Comparison of ENCODE assay signal across 2 cellular contexts in genomic region chr20:50901301-50901700, GRCh38.
TF ChIP-seq lines count a peak whose summit lies in the region.

No MANE protein-coding gene starts in this region.

TF ChIP-seq in HepG2, 621 proteins besides CTCF, POLR2A, EP300 and RAD21:
- TF ChIP-seq CREB1 (IDR thresholded peaks at IDR 0.05): peak; percentile 61
- TF ChIP-seq CREB1 (CRISPR knock-in tag; IDR thresholded peaks at IDR 0.05): no peak
- TF ChIP-seq ATF7 (IDR thresholded peaks at IDR 0.05): peak; percentile 88
- no peak for TF ChIP-seq ATF7 (CRISPR knock-in tag; IDR thresholded peaks at IDR 0.05)
- no peak for TF ChIP-seq ZIK1 (CRISPR knock-in tag; IDR thresholded peaks at IDR 0.05; ENCODE audit: borderline replicate concordance, low read depth)
TF ChIP-seq in HepG2: peak in this region for 2.

TF ChIP-seq in HCT116, 20 proteins besides CTCF, POLR2A, EP300 and RAD21:
- no peak for TF ChIP-seq YY1 (IDR thresholded peaks at IDR 0.05; ENCODE audit: extremely low read depth, insufficient replicate concordance, low read depth, low read length)
